Comparison of ENCODE assay signal across 1 cellular context in genomic region chr16:83952587-83952939, GRCh38.
TF ChIP-seq lines count a peak whose summit lies in the region.

No MANE protein-coding gene starts in this region.

TF ChIP-seq in K562, 482 proteins besides CTCF, POLR2A, EP300 and RAD21 (continued from another document and continues in another):
- TF ChIP-seq PRDM10 (IDR thresholded peaks at IDR 0.05; ENCODE audit: partially characterized antibody): peak; percentile 18
- TF ChIP-seq BRD9 (IDR thresholded peaks at IDR 0.05; ENCODE audit: low read depth, partially characterized antibody): peak; percentile 83
- no peak for TF ChIP-seq HCFC1 (IDR thresholded peaks at IDR 0.05; ENCODE audit: low read depth, low read length)
- TF ChIP-seq ZNF174 (CRISPR knock-in tag; IDR thresholded peaks at IDR 0.05): no peak
- TF ChIP-seq PHB2 (IDR thresholded peaks at IDR 0.05; ENCODE audit: low read depth): no peak
- TF ChIP-seq MYNN (IDR thresholded peaks at IDR 0.05): no peak
- no peak for TF ChIP-seq MYNN (CRISPR knock-in tag; IDR thresholded peaks at IDR 0.05)
- no peak for TF ChIP-seq ID3 (CRISPR knock-in tag; IDR thresholded peaks at IDR 0.05)
- TF ChIP-seq ID3 (tag; IDR thresholded peaks at IDR 0.05): no peak
- TF ChIP-seq ZHX1 (conservative IDR thresholded peaks at IDR 0.05; ENCODE audit: low read length): no peak
- TF ChIP-seq HDAC3 (IDR thresholded peaks at IDR 0.05; ENCODE audit: borderline replicate concordance, partially characterized antibody): no peak
- no peak for TF ChIP-seq MEIS2 (IDR thresholded peaks at IDR 0.05; ENCODE audit: partially characterized antibody)
- no peak for TF ChIP-seq XRCC3 (IDR thresholded peaks at IDR 0.05)
- no peak for TF ChIP-seq PHF21A (IDR thresholded peaks at IDR 0.05; ENCODE audit: borderline replicate concordance, low read depth)
- TF ChIP-seq CHD4 (IDR thresholded peaks at IDR 0.05; ENCODE audit: insufficient read depth, insufficient replicate concordance, low read depth, low read length, poor library complexity, severe bottlenecking): peak; percentile 84
- no peak for TF ChIP-seq MCM5 (IDR thresholded peaks at IDR 0.05; ENCODE audit: low read depth)
- no peak for TF ChIP-seq DIDO1 (tag; IDR thresholded peaks at IDR 0.05; ENCODE audit: low read depth)
- no peak for TF ChIP-seq HNRNPH1 (optimal IDR thresholded peaks at IDR 0.05; ENCODE audit: low read depth, low read length)
- no peak for TF ChIP-seq FOXO4 (CRISPR knock-in tag; IDR thresholded peaks at IDR 0.05)
- TF ChIP-seq ZNF518B (CRISPR knock-in tag; IDR thresholded peaks at IDR 0.05): no peak
- TF ChIP-seq ZNF57 (CRISPR knock-in tag; IDR thresholded peaks at IDR 0.05): no peak
- TF ChIP-seq FOXA1 (IDR thresholded peaks at IDR 0.05; ENCODE audit: borderline replicate concordance): no peak
- TF ChIP-seq SIN3A (IDR thresholded peaks at IDR 0.05; ENCODE audit: borderline replicate concordance in 2 of 2, control insufficient read depth in 1 of 2, low read depth in 2 of 2, low read length in 2 of 2): no peak
- TF ChIP-seq KLF1 (tag; IDR thresholded peaks at IDR 0.05): no peak
- TF ChIP-seq FOSL1 (tag; conservative IDR thresholded peaks at IDR 0.05): no peak
- no peak for TF ChIP-seq TOE1 (IDR thresholded peaks at IDR 0.05; ENCODE audit: borderline replicate concordance)
- no peak for TF ChIP-seq TOE1 (CRISPR knock-in tag; IDR thresholded peaks at IDR 0.05; ENCODE audit: borderline replicate concordance, low read depth)
- no peak for TF ChIP-seq ZNF639 (CRISPR knock-in tag; conservative IDR thresholded peaks at IDR 0.05 in 1 of 2, IDR thresholded peaks at IDR 0.05 in 1 of 2)
- TF ChIP-seq ZNF217 (CRISPR knock-in tag; IDR thresholded peaks at IDR 0.05): no peak
- TF ChIP-seq HEY1 (CRISPR knock-in tag; IDR thresholded peaks at IDR 0.05; ENCODE audit: borderline replicate concordance): no peak
- no peak for TF ChIP-seq POLR3A (IDR thresholded peaks at IDR 0.05; ENCODE audit: borderline replicate concordance, extremely low read depth, insufficient read depth, insufficient read length)
- TF ChIP-seq MXD1 (CRISPR knock-in tag; IDR thresholded peaks at IDR 0.05; ENCODE audit: borderline replicate concordance, poor library complexity, severe bottlenecking): no peak
- TF ChIP-seq ZBTB1 (CRISPR knock-in tag; IDR thresholded peaks at IDR 0.05; ENCODE audit: borderline replicate concordance, low read depth): no peak
- TF ChIP-seq RCOR1 (IDR thresholded peaks at IDR 0.05; ENCODE audit: borderline replicate concordance in 1 of 2, low read depth in 2 of 2, low read length in 2 of 2): peak; percentile 39 to 66; a peak in 3 of 4 replicates
- no peak for TF ChIP-seq SRSF7 (optimal IDR thresholded peaks at IDR 0.05; ENCODE audit: low read depth, low read length)
- TF ChIP-seq ZNF583 (CRISPR knock-in tag; IDR thresholded peaks at IDR 0.05): no peak
- TF ChIP-seq BCOR (IDR thresholded peaks at IDR 0.05): peak; percentile 98
- no peak for TF ChIP-seq ZFP36 (IDR thresholded peaks at IDR 0.05; ENCODE audit: low read depth, low read length, partially characterized antibody)
- no peak for TF ChIP-seq TRIM28 (IDR thresholded peaks at IDR 0.05)
- TF ChIP-seq PHF8 (IDR thresholded peaks at IDR 0.05; ENCODE audit: borderline replicate concordance, low read length): no peak
- no peak for TF ChIP-seq TEAD2 (tag; IDR thresholded peaks at IDR 0.05)
- TF ChIP-seq HNRNPK (IDR thresholded peaks at IDR 0.05; ENCODE audit: low read depth, low read length, poor library complexity, severe bottlenecking): no peak
- TF ChIP-seq ZFP91 (CRISPR knock-in tag; IDR thresholded peaks at IDR 0.05): no peak
- TF ChIP-seq SMAD1 (IDR thresholded peaks at IDR 0.05; ENCODE audit: low read depth, low read length, partially characterized antibody): peak; percentile 1
- no peak for TF ChIP-seq RBM15 (IDR thresholded peaks at IDR 0.05; ENCODE audit: insufficient read depth, low read length)
- no peak for TF ChIP-seq ZNF280A (IDR thresholded peaks at IDR 0.05; ENCODE audit: low read depth, partially characterized antibody)
- TF ChIP-seq HINFP (tag; conservative IDR thresholded peaks at IDR 0.05; ENCODE audit: low read depth): peak; percentile 40; the same call in 1 of the 2 replicates
- no peak for TF ChIP-seq RNF2 (IDR thresholded peaks at IDR 0.05)
- no peak for TF ChIP-seq TCFL5 (CRISPR knock-in tag; conservative IDR thresholded peaks at IDR 0.05)
- TF ChIP-seq ZNF408 (CRISPR knock-in tag; IDR thresholded peaks at IDR 0.05; ENCODE audit: low read depth): no peak
